11 cellular contexts compared by ENCODE assay signal in genomic region chr17:61397086-61397842, GRCh38. TPM values are rescaled to one million over a fixed set of nuclear protein-coding genes. Genes with fewer than 3 reads are reported as not detected.
A peak's percentile ranks its signal among the peaks of the same experiment; 100 is the strongest.
DNase-seq lines count a peak whose midpoint lies in the region; ATAC-seq and TF ChIP-seq lines count a peak whose summit lies in the region.
"Had no signal": no experiment of that assay in that cellular context is flagged by ENCODE, and none has a peak within 500 bp of the region (broad histone marks: within the 10 kb centered on the region; RNA-seq: fewer than 3 reads in every experiment).

No MANE protein-coding gene starts in this region.

- peak overlapping the region; percentile 90 for H4K91ac ChIP-seq in mesenchymal stem cell (ENCODE audit: low read length)

- H3K4me1 Mint-ChIP-seq in type B pancreatic cell (ENCODE audit: unreplicated experiment) = peaks cover 22% of the 10 kb centered on the region
- H3K4me1 Mint-ChIP-seq in naive thymus-derived CD4-positive, alpha-beta T cell = peaks cover 10 to 30% (median 25%) of the 10 kb centered on the region in 7 donors

- H3K36me3 ChIP-seq in mesenchymal stem cell (ENCODE audit: control insufficient read depth in 1 of 2, insufficient read depth in 2 of 2, low read depth in 1 of 2, low read length in 2 of 2) = no peaks in the 10 kb centered on the region
- no peaks in the 10 kb centered on the region for H3K36me3 ChIP-seq in A673 (ENCODE audit: insufficient read depth, low read length, poor library complexity, severe bottlenecking)
- no peaks in the 10 kb centered on the region for H3K36me3 ChIP-seq in naive thymus-derived CD4-positive, alpha-beta T cell (ENCODE audit: control insufficient read depth in 2 of 3, insufficient read depth in 3 of 3, low read length in 3 of 3)
- H3K36me3 ChIP-seq: BLaER1 had no signal

- no peak overlapping the region for H2AK5ac ChIP-seq in mesenchymal stem cell (ENCODE audit: low read length, severe bottlenecking)

- peaks cover 0 to 64% of the 10 kb centered on the region in 2 experiments for H3K27me3 ChIP-seq in mesenchymal stem cell (ENCODE audit: control insufficient read depth in 1 of 2, insufficient read depth in 1 of 2, low read length in 2 of 2)
- peaks cover 72% of the 10 kb centered on the region for H3K27me3 ChIP-seq in A673 (replicated peaks; ENCODE audit: insufficient read depth, low read depth, low read length, poor library complexity)
- H3K27me3 ChIP-seq in naive thymus-derived CD4-positive, alpha-beta T cell (ENCODE audit: control insufficient read depth in 2 of 2, insufficient read depth in 2 of 2, low read length in 2 of 2) = peaks cover 0 to 22% of the 10 kb centered on the region in 2 donors

- peaks cover 68% of the 10 kb centered on the region for H3K27me3 Mint-ChIP-seq in type B pancreatic cell
- H3K27me3 Mint-ChIP-seq in naive thymus-derived CD4-positive, alpha-beta T cell = peaks cover 39 to 60% (median 46%) of the 10 kb centered on the region in 5 donors

- no peak for ATAC-seq in naive thymus-derived CD4-positive, alpha-beta T cell

- peak overlapping the region; percentile 95 for H2BK120ac ChIP-seq in mesenchymal stem cell (ENCODE audit: low read depth, low read length)

- no peak overlapping the region for H2BK5ac ChIP-seq in mesenchymal stem cell (ENCODE audit: low read depth, low read length, poor library complexity, severe bottlenecking)

- peaks cover 16% of the 10 kb centered on the region for H3K36me3 Mint-ChIP-seq in type B pancreatic cell
- peaks cover 0 to 8% (median 0%) of the 10 kb centered on the region in 5 donors for H3K36me3 Mint-ChIP-seq in naive thymus-derived CD4-positive, alpha-beta T cell

- no peaks in the 10 kb centered on the region for H3K79me1 ChIP-seq in mesenchymal stem cell (replicated peaks; ENCODE audit: low read length, poor library complexity, severe bottlenecking)

- H3K27ac Mint-ChIP-seq in type B pancreatic cell = no peak overlapping the region
- H3K27ac Mint-ChIP-seq in naive thymus-derived CD4-positive, alpha-beta T cell = no peak overlapping the region

- DNase-seq in NCI-H2227 (lab: John Stamatoyannopoulos, UW; ENCODE audit: unreplicated experiment) = peak; percentile 63
- DNase-seq in NCI-H2227 treated with DMSO at 0.1 percent for 48 hours (lab: John Stamatoyannopoulos, UW) = no peak
- DNase-seq in ecto neural progenitor cell (ENCODE audit: low spot score) = peak; percentile 82
- peak; percentile 70 for DNase-seq in mesenchymal stem cell
- no peak for DNase-seq in type B pancreatic cell (ENCODE audit: extremely low spot score, unreplicated experiment)
- DNase-seq in COLO668 (lab: John Stamatoyannopoulos, UW; ENCODE audit: unreplicated experiment) = no peak
- DNase-seq in A673 (ENCODE audit: low spot score) = no peak
- no peak for DNase-seq in naive thymus-derived CD4-positive, alpha-beta T cell
- DNase-seq: hippocampal formation; NK-92 treated with Interleukin-12 subunit alpha and Interleukin-12 subunit beta, amount 100 ng/mL, for 24 hours had no signal

- H3K4me2 ChIP-seq in mesenchymal stem cell (ENCODE audit: low read length, poor library complexity, severe bottlenecking) = peak overlapping the region; percentile 17
- H3K4me2 ChIP-seq: BLaER1 had no signal

- peak overlapping the region; percentile 92 to 95 for H3K4ac ChIP-seq in mesenchymal stem cell (ENCODE audit: low read depth in 1 of 2, low read length in 2 of 2)

- H2AFZ ChIP-seq in mesenchymal stem cell (ENCODE audit: low read depth, low read length) = peak overlapping the region; percentile 44

- POLR2A ChIA-PET in A673 (lab: Charles Lee; ENCODE audit: low non-redundant PET) = no interaction called here
- POLR2A ChIA-PET in naive thymus-derived CD4-positive, alpha-beta T cell (lab: Charles Lee) = no interaction called here

- TF ChIP-seq CTCF in type B pancreatic cell (conservative IDR thresholded peaks at IDR 0.05) (no peak), A673 (conservative IDR thresholded peaks at IDR 0.05; ENCODE audit: low read depth, low read length) (no peak)

- H3K9me3 ChIP-seq in mesenchymal stem cell (ENCODE audit: control insufficient read depth, low read length) (no peaks in the 10 kb centered on the region), A673 (ENCODE audit: low read depth, low read length, poor library complexity, severe bottlenecking) (no peaks in the 10 kb centered on the region)
- H3K9me3 ChIP-seq in naive thymus-derived CD4-positive, alpha-beta T cell (ENCODE audit: control insufficient read depth in 2 of 3, low read length in 3 of 3) = no peaks in the 10 kb centered on the region

- H3K9me3 Mint-ChIP-seq in type B pancreatic cell = no peaks in the 10 kb centered on the region
- H3K9me3 Mint-ChIP-seq in naive thymus-derived CD4-positive, alpha-beta T cell = peaks cover 0 to 4% (median 0%) of the 10 kb centered on the region in 11 donors

- peak overlapping the region; percentile 93 for H3K9ac ChIP-seq in mesenchymal stem cell (ENCODE audit: low read length)
- H3K9ac ChIP-seq: BLaER1 had no signal

- under 1% methylated on average over 36 of the region's 67 CpGs for WGBS in mesenchymal stem cell

- H3K27ac ChIP-seq in mesenchymal stem cell (ENCODE audit: low read length, poor library complexity, severe bottlenecking) (no peak overlapping the region), A673 (ENCODE audit: low read depth, low read length, poor library complexity, severe bottlenecking) (no peak overlapping the region)
- no peak overlapping the region for H3K27ac ChIP-seq in naive thymus-derived CD4-positive, alpha-beta T cell (ENCODE audit: low read depth, low read length)
- H3K27ac ChIP-seq: BLaER1 had no signal

- peak overlapping the region in 1 of 2 experiments; percentile 85 for H3K4me3 ChIP-seq in mesenchymal stem cell (ENCODE audit: insufficient read depth in 1 of 2, low read depth in 1 of 2, low read length in 2 of 2)
- H3K4me3 ChIP-seq in A673 (ENCODE audit: low read depth, low read length, poor library complexity, severe bottlenecking) = no peak overlapping the region
- no peak overlapping the region for H3K4me3 ChIP-seq in naive thymus-derived CD4-positive, alpha-beta T cell (ENCODE audit: low read length)
- H3K4me3 ChIP-seq: BLaER1 had no signal

- peak overlapping the region; percentile 98 for H4K8ac ChIP-seq in mesenchymal stem cell (ENCODE audit: low read length)

- intact Hi-C loops in A673 (cut with micrococcal nuclease; ENCODE audit: unreplicated experiment) = loop anchor here (5.0 kb wide), 1 partner anchor 395 kb away; no protein-coding TSS in a partner anchor
- intact Hi-C loops in naive thymus-derived CD4-positive, alpha-beta T cell (cut with micrococcal nuclease) = no loop called here

- peak overlapping the region; percentile 91 for H3K4me3 Mint-ChIP-seq in type B pancreatic cell
- H3K4me3 Mint-ChIP-seq in naive thymus-derived CD4-positive, alpha-beta T cell = peak overlapping the region in 5 of 10 donors; percentile 26 to 83 (median 60)

- peak overlapping the region; percentile 98 for H2BK12ac ChIP-seq in mesenchymal stem cell (ENCODE audit: low read length in 2 of 2)

- H3K4me1 ChIP-seq in mesenchymal stem cell (ENCODE audit: control insufficient read depth, insufficient read depth, low read depth, low read length) (peaks cover 41% of the 10 kb centered on the region), A673 (ENCODE audit: insufficient read depth, low read length, poor library complexity, severe bottlenecking) (peaks cover 23% of the 10 kb centered on the region)
- peaks cover 0 to 26% of the 10 kb centered on the region in 2 donors for H3K4me1 ChIP-seq in naive thymus-derived CD4-positive, alpha-beta T cell (ENCODE audit: control insufficient read depth in 2 of 2, insufficient read depth in 2 of 2, low read length in 2 of 2)

- CTCF ChIA-PET in A673 (lab: Charles Lee) = interaction anchor here (0.6 kb wide), 2 partner anchors 426 to 720 kb away, joined by 3 read pairs; partner anchors contain the start of gene BCAS3
- CTCF ChIA-PET in naive thymus-derived CD4-positive, alpha-beta T cell (lab: Charles Lee) = interaction anchor here (0.6 kb wide), 1 partner anchor 463 kb away, joined by 3 read pairs; no protein-coding TSS in a partner anchor

- H3K23ac ChIP-seq in mesenchymal stem cell (ENCODE audit: low read length in 2 of 2) = peak overlapping the region in 1 of 2 experiments; percentile 84

- peak overlapping the region; percentile 93 to 99 for H3K18ac ChIP-seq in mesenchymal stem cell (ENCODE audit: low read depth in 1 of 2, low read length in 2 of 2)

- peak overlapping the region; percentile 83 for H2BK15ac ChIP-seq in mesenchymal stem cell (ENCODE audit: low read depth, poor library complexity, severe bottlenecking)

- H3K14ac ChIP-seq in mesenchymal stem cell (ENCODE audit: low read length in 2 of 2) = peak overlapping the region in 1 of 2 experiments; percentile 96

- no TSS peak for BruUV-seq in A673 (replicated peaks; lab: Mats Ljungman, UMichigan)

RNA-seq across cellular contexts. Expression of gene TBX2, which starts 2.4 kb away (rescaled TPM):
- polyA plus RNA-seq in mesenchymal stem cell (2013, experiment 1 of 2) = 118 TPM
- 123 TPM for polyA plus RNA-seq in mesenchymal stem cell (2013, experiment 2 of 2)
- 8.7 and 55.9 TPM in 2 replicates for total RNA-seq in type B pancreatic cell (ENCODE audit: low replicate concordance)
- not detected in 2 replicates for total RNA-seq in A673 (2021)
- total RNA-seq in naive thymus-derived CD4-positive, alpha-beta T cell = not detected
- not detected for polyA plus RNA-seq in naive thymus-derived CD4-positive, alpha-beta T cell

RNA-seq across cellular contexts. Expression of gene TBX4, which starts 55.0 kb away (rescaled TPM):
- polyA plus RNA-seq in mesenchymal stem cell (2013, experiment 1 of 2) = not detected
- not detected for polyA plus RNA-seq in mesenchymal stem cell (2013, experiment 2 of 2)
- 0.45 and 1.8 TPM in 2 replicates for total RNA-seq in type B pancreatic cell (ENCODE audit: low replicate concordance)
- total RNA-seq in A673 (2021) = not detected in 2 replicates
- not detected for total RNA-seq in naive thymus-derived CD4-positive, alpha-beta T cell
- polyA plus RNA-seq in naive thymus-derived CD4-positive, alpha-beta T cell = not detected

Comparison
In these comparisons a context has a peak if more than half of its experiments do, and no peak if none do; other contexts are left out.
1. DNase-seq: peak in NCI-H2227 (single experiment), ecto neural progenitor cell (single experiment) and mesenchymal stem cell (single experiment); none in NCI-H2227 treated with DMSO at 0.1 percent for 48 hours (single experiment), type B pancreatic cell (single experiment), COLO668 (single experiment), A673 (single experiment) and naive thymus-derived CD4-positive, alpha-beta T cell (0 of 9).